ENCODE assay signal across 18 cellular contexts in genomic region chr18:43934322-43935050, GRCh38.
DNase-seq lines count a peak whose midpoint lies in the region; ATAC-seq and TF ChIP-seq lines count a peak whose summit lies in the region.
"Had no signal": no experiment of that assay in that cellular context is flagged by ENCODE, and none has a peak within 500 bp of the region (broad histone marks: within the 10 kb centered on the region; RNA-seq: fewer than 3 reads in every experiment).

No MANE protein-coding gene starts in this region.

- H3K36me3 ChIP-seq in GM23248 (ENCODE audit: low read depth) (no peaks in the 10 kb centered on the region), hepatocyte (replicated peaks; ENCODE audit: insufficient read depth, low read depth) (no peaks in the 10 kb centered on the region), smooth muscle cell (ENCODE audit: low read depth) (no peaks in the 10 kb centered on the region), Caco-2 (ENCODE audit: control insufficient read depth, insufficient read depth, low read length) (no peaks in the 10 kb centered on the region)
- H3K36me3 ChIP-seq: MG63 had no signal

- no peaks in the 10 kb centered on the region for H3F3A ChIP-seq in GM23248 (ENCODE audit: insufficient read depth)
- no peaks in the 10 kb centered on the region for H3F3A ChIP-seq in smooth muscle cell (ENCODE audit: low read depth)

- intact Hi-C loops in Caco-2 (cut with micrococcal nuclease; ENCODE audit: unreplicated experiment) = no loop called here

- 13 to 14% methylated on average over 5 of the region's 5 CpGs for WGBS in GM23248 (ENCODE audit: low coverage in 1 of 2, low lambda C conversion rate in 2 of 2, missing lambda C conversion rate in 2 of 2), 2 experiments
- WGBS in hepatocyte (ENCODE audit: low lambda C conversion rate, missing lambda C conversion rate) = 55% methylated on average over 5 of the region's 5 CpGs
- 47% methylated on average over 5 of the region's 5 CpGs for WGBS in smooth muscle cell (ENCODE audit: low lambda C conversion rate)

- CTCF ChIA-PET in Caco-2 (lab: Charles Lee) = no interaction called here

- POLR2A ChIA-PET in Caco-2 (lab: Charles Lee) = no interaction called here

- H3K9ac ChIP-seq in GM23248 (no peak overlapping the region), smooth muscle cell (ENCODE audit: low read depth) (no peak overlapping the region)
- H3K9ac ChIP-seq: KMS-11 had no signal

- H3K4me1 ChIP-seq in GM23248 (ENCODE audit: insufficient read depth) (peaks cover 14% of the 10 kb centered on the region), hepatocyte (ENCODE audit: insufficient read depth) (peaks cover 26% of the 10 kb centered on the region), smooth muscle cell (ENCODE audit: low read depth) (no peaks in the 10 kb centered on the region), Caco-2 (no peaks in the 10 kb centered on the region)

- no peak overlapping the region; the same call in 1 of the 2 replicates for H3K4me3 ChIP-seq in GM23248
- no peak overlapping the region for H3K4me3 ChIP-seq in hepatocyte
- H3K4me3 ChIP-seq in smooth muscle cell = no peak overlapping the region
- no peak overlapping the region for H3K4me3 ChIP-seq in Caco-2 (ENCODE audit: low read depth, low read length)
- H3K4me3 ChIP-seq: GM23338, MG63, PC-9 had no signal

- no peak overlapping the region for H3K27ac Mint-ChIP-seq in Caco-2 (ENCODE audit: unreplicated experiment)
- H3K27ac Mint-ChIP-seq: CD4-positive, alpha-beta T cell; GM23338 had no signal

- no peaks in the 10 kb centered on the region for H3K27me3 Mint-ChIP-seq in Caco-2 (ENCODE audit: insufficient read depth, unreplicated experiment)
- H3K27me3 Mint-ChIP-seq: CD4-positive, alpha-beta T cell had no signal

- no peak for TF ChIP-seq CTCF in VCaP (conservative IDR thresholded peaks at IDR 0.05)
- no peak for TF ChIP-seq CTCF in hepatocyte (IDR thresholded peaks at IDR 0.05; ENCODE audit: poor library complexity)
- no peak for TF ChIP-seq CTCF in smooth muscle cell (IDR thresholded peaks at IDR 0.05; ENCODE audit: borderline replicate concordance, insufficient read depth, poor library complexity, severe bottlenecking)
- no peak for TF ChIP-seq CTCF in Caco-2 (IDR thresholded peaks at IDR 0.05; ENCODE audit: insufficient read depth in 1 of 2, low read depth in 1 of 2, low read length in 1 of 2, severe bottlenecking in 1 of 2, unreplicated experiment in 1 of 2)

- H4K20me1 ChIP-seq in GM23248 (ENCODE audit: insufficient read depth) (no peaks in the 10 kb centered on the region), hepatocyte (ENCODE audit: insufficient read depth, poor library complexity, severe bottlenecking) (no peaks in the 10 kb centered on the region), smooth muscle cell (ENCODE audit: low read depth) (no peaks in the 10 kb centered on the region)

- ATAC-seq in GM18870 (IDR thresholded peaks at IDR 0.05; ENCODE audit: unreplicated experiment) = no peak
- ATAC-seq: GM23338 had no signal

- H3K4me1 Mint-ChIP-seq in Caco-2 (ENCODE audit: low read depth, unreplicated experiment) = no peaks in the 10 kb centered on the region

- H3K4me2 ChIP-seq in GM23248 (ENCODE audit: unreplicated experiment) (peak overlapping the region; percentile 20), hepatocyte (peak overlapping the region; percentile 30), smooth muscle cell (peak overlapping the region; percentile 12)
- H3K4me2 ChIP-seq: GM23338, KMS-11, PC-9 had no signal

- no peaks in the 10 kb centered on the region for H3K9me3 Mint-ChIP-seq in Caco-2 (ENCODE audit: unreplicated experiment)
- H3K9me3 Mint-ChIP-seq: CD4-positive, alpha-beta T cell; GM23338 had no signal

- DNase-seq in GM23248 (no peak), hepatocyte (ENCODE audit: low spot score) (peak; percentile 18), smooth muscle cell (lab: John Stamatoyannopoulos, UW; ENCODE audit: unreplicated experiment) (no peak), Caco-2 (no peak)
- DNase-seq in stimulated activated CD4-positive, alpha-beta T cell treated with anti-CD3 and anti-CD28 coated beads, Interleukin-15, amount 100 ng/mL, for 24 hours = no peak
- DNase-seq: ACHN; CD4-positive, alpha-beta T cell; GF-D8; MG63; NCI-H1105; NCI-H187; NCI-H446 treated with DMSO at 0.1 percent for 48 hours; NCI-H748 treated with DMSO at 0.1 percent for 48 hours; PC-9 had no signal

- H3K9me3 ChIP-seq in GM23248 (ENCODE audit: low read depth) = no peaks in the 10 kb centered on the region
- no peaks in the 10 kb centered on the region for H3K9me3 ChIP-seq in hepatocyte (ENCODE audit: low read depth)
- no peaks in the 10 kb centered on the region for H3K9me3 ChIP-seq in smooth muscle cell (replicated peaks; ENCODE audit: low read depth)
- no peaks in the 10 kb centered on the region for H3K9me3 ChIP-seq in Caco-2
- H3K9me3 ChIP-seq: MG63 had no signal

- BruUV-seq in Caco-2 (replicated peaks; lab: Mats Ljungman, UMichigan) = no TSS peak

- H3K79me2 ChIP-seq in GM23248 (ENCODE audit: insufficient read depth) (no peaks in the 10 kb centered on the region), hepatocyte (no peaks in the 10 kb centered on the region), smooth muscle cell (ENCODE audit: low read depth) (no peaks in the 10 kb centered on the region)

- H3K9me2 ChIP-seq in GM23248 (ENCODE audit: insufficient read depth) (no peaks in the 10 kb centered on the region; the same call in 1 of the 2 replicates), hepatocyte (replicated peaks; ENCODE audit: insufficient read depth) (no peaks in the 10 kb centered on the region)

- H3K27ac ChIP-seq in GM23248 = peak overlapping the region; percentile 7; the same call in 1 of the 2 replicates
- H3K27ac ChIP-seq in VCaP = peak overlapping the region; percentile 73
- H3K27ac ChIP-seq in hepatocyte = peak overlapping the region; percentile 68
- peak overlapping the region; percentile 45 for H3K27ac ChIP-seq in smooth muscle cell (ENCODE audit: low read depth)
- H3K27ac ChIP-seq: KMS-11, PC-9 had no signal

- no peak overlapping the region for H3K4me3 Mint-ChIP-seq in Caco-2 (ENCODE audit: unreplicated experiment)
- H3K4me3 Mint-ChIP-seq: CD4-positive, alpha-beta T cell; GM23338 had no signal

- H3K27me3 ChIP-seq in GM23248 (replicated peaks; ENCODE audit: insufficient read depth) (no peaks in the 10 kb centered on the region), hepatocyte (no peaks in the 10 kb centered on the region), smooth muscle cell (ENCODE audit: low read depth) (no peaks in the 10 kb centered on the region), Caco-2 (replicated peaks; ENCODE audit: control insufficient read depth, insufficient read depth, low read length) (no peaks in the 10 kb centered on the region)
- H3K27me3 ChIP-seq: MG63 had no signal

- in situ Hi-C loops in GM23248 (cut with MboI) = no loop called here

- peak overlapping the region; percentile 63 for H2AFZ ChIP-seq in GM23248
- H2AFZ ChIP-seq in hepatocyte = no peak overlapping the region
- H2AFZ ChIP-seq in smooth muscle cell (ENCODE audit: low read depth) = peak overlapping the region; percentile 42
- H2AFZ ChIP-seq: GM23338, PC-9 had no signal

- H3K36me3 Mint-ChIP-seq in Caco-2 (ENCODE audit: insufficient read depth, unreplicated experiment) = no peaks in the 10 kb centered on the region

Comparison
In these comparisons a context has a peak if more than half of its experiments do, and no peak if none do; other contexts are left out.
1. H3K27ac ChIP-seq: peak in every context shown above with its lines; median percentile 73 in VCaP; 68 in hepatocyte; 45 in smooth muscle cell; 7 in GM23248.